ENCODE assay signal across 16 cellular contexts in genomic region chr6:43268348-43268685, GRCh38. TPM values are rescaled to one million over a fixed set of nuclear protein-coding genes. Genes with fewer than 3 reads are reported as not detected.
DNase-seq lines count a peak whose midpoint lies in the region; ATAC-seq and TF ChIP-seq lines count a peak whose summit lies in the region.
"Had no signal": no experiment of that assay in that cellular context is flagged by ENCODE, and none has a peak within 500 bp of the region (broad histone marks: within the 10 kb centered on the region; RNA-seq: fewer than 3 reads in every experiment).

No MANE protein-coding gene starts in this region.

- no peaks in the 10 kb centered on the region for H3K9me3 ChIP-seq in right cardiac atrium (ENCODE audit: control insufficient read depth, low read length)
- no peaks in the 10 kb centered on the region for H3K9me3 ChIP-seq in SK-N-SH

- H3K36me3 ChIP-seq in SK-N-SH (replicated peaks in 1 of 2; ENCODE audit: control insufficient read depth in 1 of 2, insufficient read depth in 2 of 2, low read length in 1 of 2): no peaks in the 10 kb centered on the region

- no peak overlapping the region for H3K9ac ChIP-seq in SK-N-SH

- H4K20me1 ChIP-seq in SK-N-SH (ENCODE audit: insufficient read depth): no peaks in the 10 kb centered on the region

- POLR2A ChIA-PET in SK-N-SH (lab: Yijun Ruan, JAX): interaction anchor here (1.0 kb wide), 1 partner anchor 9 kb away, joined by 3 read pairs; no protein-coding TSS in a partner anchor

- H3K27me3 ChIP-seq in right cardiac atrium (ENCODE audit: control insufficient read depth, insufficient read depth) (no peaks in the 10 kb centered on the region), SK-N-SH (ENCODE audit: insufficient read depth) (no peaks in the 10 kb centered on the region)

- TF ChIP-seq RAD21 in SK-N-SH (IDR thresholded peaks at IDR 0.05; ENCODE audit: low read length): no peak

- H3K9me2 ChIP-seq in SK-N-SH: no peaks in the 10 kb centered on the region

- H3K4me1 ChIP-seq in right cardiac atrium (ENCODE audit: control insufficient read depth, insufficient read depth, low read length) (peaks cover 13% of the 10 kb centered on the region), SK-N-SH (ENCODE audit: control insufficient read depth in 1 of 2, insufficient read depth in 2 of 2, low read depth in 1 of 2, low read length in 1 of 2) (peaks cover 0 to 17% of the 10 kb centered on the region in 2 experiments; a peak in 1 of 4 replicates)

- DNase-seq in C1 segment of cervical spinal cord (lab: John Stamatoyannopoulos, UW): peak in 12 of 14 donors; percentile 33 to 88 (median 68)
- peak in 52 of 56 donors; percentile 13 to 86 (median 62) for DNase-seq in amygdala (lab: John Stamatoyannopoulos, UW)
- DNase-seq in right cardiac atrium: peak; percentile 53 to 87 (median 82)
- peak; percentile 56 to 96 (median 76) for DNase-seq in posterior cingulate gyrus
- no peak for DNase-seq in coronary artery (ENCODE audit: low spot score)
- DNase-seq in SK-N-SH: no peak
- DNase-seq: activated CD8-positive, alpha-beta T cell treated with anti-CD3 and anti-CD28 coated beads for 36 hours; naive thymus-derived CD4-positive, alpha-beta T cell; NCI-H1105 treated with DMSO at 0.1 percent for 48 hours; stimulated activated CD4-positive, alpha-beta T cell treated with anti-CD3 and anti-CD28 coated beads, Interleukin-15, amount 100 ng/mL, for 24 hours had no signal

- H3K27ac ChIP-seq in right cardiac atrium (ENCODE audit: low read length) (peak overlapping the region; percentile 95), coronary artery (peak overlapping the region in 1 of 2 donors; percentile 38), SK-N-SH (ENCODE audit: low read depth in 2 of 2, low read length in 1 of 2) (no peak overlapping the region)

- H3K4me3 ChIP-seq in right cardiac atrium (ENCODE audit: low read length): no peak overlapping the region
- no peak overlapping the region for H3K4me3 ChIP-seq in coronary artery
- H3K4me3 ChIP-seq in SK-N-SH (ENCODE audit: low read depth in 2 of 2, low read length in 1 of 2): no peak overlapping the region

- no peak overlapping the region for H2AFZ ChIP-seq in SK-N-SH (ENCODE audit: low read depth)

- 27% methylated on average over 3 of the region's 3 CpGs for WGBS in right cardiac atrium
- 87% methylated on average over 3 of the region's 3 CpGs for WGBS in SK-N-SH (ENCODE audit: low lambda C conversion rate)

- no peak for TF ChIP-seq CTCF in coronary artery (IDR thresholded peaks at IDR 0.05)
- no peak for TF ChIP-seq CTCF in SK-N-SH (IDR thresholded peaks at IDR 0.05)

- no peaks in the 10 kb centered on the region for H3F3A ChIP-seq in SK-N-SH (replicated peaks; ENCODE audit: insufficient read depth)

- TF ChIP-seq EP300 in SK-N-SH (IDR thresholded peaks at IDR 0.05; ENCODE audit: borderline replicate concordance in 1 of 2, low read depth in 1 of 2, low read length in 1 of 2): no peak

- no peaks in the 10 kb centered on the region for H3K79me2 ChIP-seq in SK-N-SH (ENCODE audit: insufficient read depth)

- intact Hi-C loops in right cardiac atrium (cut with DNase I): loop anchor here (5.0 to 10.0 kb wide), 3 partner anchors 59 to 236 kb away; no protein-coding TSS in a partner anchor
- intact Hi-C loops in posterior cingulate gyrus (cut with DNase I): loop anchor here (10.0 kb wide), 1 partner anchor 236 kb away; no protein-coding TSS in a partner anchor

- CTCF ChIA-PET in SK-N-SH (lab: Yijun Ruan, JAX): interaction anchor here (1.6 to 2.4 kb wide), 2 partner anchors 31 to 39 kb away, joined by 7 to 8 read pairs; partner anchors contain the start of gene DNPH1

- ATAC-seq in right cardiac atrium: peak; percentile 39 to 60
- no peak for ATAC-seq in HG03439 (IDR thresholded peaks at IDR 0.05; ENCODE audit: unreplicated experiment)
- ATAC-seq in HG03457 (IDR thresholded peaks at IDR 0.05; ENCODE audit: unreplicated experiment): no peak
- ATAC-seq: activated CD8-positive, alpha-beta T cell treated with anti-CD3 and anti-CD28 coated beads for 36 hours; naive thymus-derived CD4-positive, alpha-beta T cell; stimulated activated memory B cell treated with anti-CD40 and anti-IgM and Interleukin-4, amounts not matched to agents 10 μg/mL and 1 μg/mL and 100 μg/mL, for 72 hours had no signal

- no peak overlapping the region for H3K4me2 ChIP-seq in SK-N-SH

TF ChIP-seq in SK-N-SH, 30 proteins besides CTCF, POLR2A, EP300 and RAD21 (continues in another document):
- TF ChIP-seq PBX3 (IDR thresholded peaks at IDR 0.05) (no peak), SMC3 (IDR thresholded peaks at IDR 0.05; ENCODE audit: low read depth, low read length) (no peak), GATA2 (CRISPR knock-in tag; IDR thresholded peaks at IDR 0.05) (no peak), FOSL2 (IDR thresholded peaks at IDR 0.05; ENCODE audit: borderline replicate concordance, low read depth) (no peak), RFX5 (IDR thresholded peaks at IDR 0.05; ENCODE audit: low read length) (no peak), ZBTB33 (IDR thresholded peaks at IDR 0.05; ENCODE audit: borderline replicate concordance, low read depth) (no peak), MAX (IDR thresholded peaks at IDR 0.05; ENCODE audit: low read depth) (no peak)

RNA-seq across cellular contexts. Expression of gene TTBK1, which starts 25.0 kb away (rescaled TPM):
- total RNA-seq in right cardiac atrium: under 1 TPM; 0.33 to 0.69 (median 0.58) TPM
- polyA plus RNA-seq in right cardiac atrium (0.29 TPM), SK-N-SH (2012; rRNA removed) (0.91 and 0.94 TPM in 2 replicates)
- 0.44 and 0.79 TPM in 2 replicates for polyA plus RNA-seq in SK-N-SH (2012; cell fraction: cytosol; rRNA removed)
- polyA plus RNA-seq in SK-N-SH (2012; cell fraction: nucleus; rRNA removed): 3.3 TPM in 2 replicates
- total RNA-seq: A673, Daoy had no signal
- polyA plus RNA-seq: naive thymus-derived CD4-positive, alpha-beta T cell had no signal

RNA-seq across cellular contexts. Expression of gene SLC22A7, which starts 29.7 kb away (rescaled TPM):
- not detected for total RNA-seq in right cardiac atrium
- polyA plus RNA-seq in right cardiac atrium: not detected
- not detected in 2 replicates for polyA plus RNA-seq in SK-N-SH (2012; rRNA removed)
- 0.04 TPM in 1 of 2 replicates, not detected in the other for polyA plus RNA-seq in SK-N-SH (2012; cell fraction: cytosol; rRNA removed)
- 0.06 and 0.07 TPM in 2 replicates for polyA plus RNA-seq in SK-N-SH (2012; cell fraction: nucleus; rRNA removed)
- total RNA-seq: A673; activated CD8-positive, alpha-beta T cell treated with anti-CD3 and anti-CD28 coated beads for 36 hours; Daoy; naive thymus-derived CD4-positive, alpha-beta T cell; T-helper 1 cell treated with Interleukin-12 subunit alpha and Interleukin-12 subunit beta and Interleukin-4 antibody, amounts not matched to agents 30 ng/mL and 1 ng/mL, for 36 hours had no signal
- polyA plus RNA-seq: naive thymus-derived CD4-positive, alpha-beta T cell had no signal

RNA-seq across cellular contexts. Expression of gene DNPH1, which starts 39.0 kb away (rescaled TPM):
- 10 to 100 TPM; 25.7 to 43.2 (median 33.8) TPM for total RNA-seq in right cardiac atrium
- polyA plus RNA-seq in right cardiac atrium (60.4 TPM), SK-N-SH (2012; rRNA removed) (263 and 287 TPM in 2 replicates)
- 156 and 218 TPM in 2 replicates for polyA plus RNA-seq in SK-N-SH (2012; cell fraction: cytosol; rRNA removed)
- polyA plus RNA-seq in SK-N-SH (2012; cell fraction: nucleus; rRNA removed): 107 and 171 TPM in 2 replicates

RNA-seq across cellular contexts. Expression of gene CRIP3, which starts 40.3 kb away (rescaled TPM):
- 1 to 10 TPM; 1.5 to 3.4 (median 2.7) TPM for total RNA-seq in right cardiac atrium
- polyA plus RNA-seq in right cardiac atrium (2.6 TPM), SK-N-SH (2012; rRNA removed) (0.11 TPM in 1 of 2 replicates, not detected in the other)
- polyA plus RNA-seq in SK-N-SH (2012; cell fraction: cytosol; rRNA removed): 0.05 TPM in 1 of 2 replicates, not detected in the other
- 0.54 TPM in 1 of 2 replicates, not detected in the other for polyA plus RNA-seq in SK-N-SH (2012; cell fraction: nucleus; rRNA removed)
- total RNA-seq: T-helper 1 cell treated with Interleukin-12 subunit alpha and Interleukin-12 subunit beta and Interleukin-4 antibody, amounts not matched to agents 30 ng/mL and 1 ng/mL, for 36 hours had no signal
- polyA plus RNA-seq: naive thymus-derived CD4-positive, alpha-beta T cell had no signal

Comparison
In these comparisons a context has a peak if more than half of its experiments do, and no peak if none do; other contexts are left out.
1. DNase-seq: peak in C1 segment of cervical spinal cord (12 of 14), amygdala (52 of 56), right cardiac atrium (3 of 3) and posterior cingulate gyrus (10 of 10); none in coronary artery (single experiment) and SK-N-SH (single experiment).
2. ATAC-seq: peak in right cardiac atrium (2 of 2); none in HG03439 (single experiment) and HG03457 (single experiment).